1 cellular context compared by ENCODE assay signal in the genomic region with DNA sequence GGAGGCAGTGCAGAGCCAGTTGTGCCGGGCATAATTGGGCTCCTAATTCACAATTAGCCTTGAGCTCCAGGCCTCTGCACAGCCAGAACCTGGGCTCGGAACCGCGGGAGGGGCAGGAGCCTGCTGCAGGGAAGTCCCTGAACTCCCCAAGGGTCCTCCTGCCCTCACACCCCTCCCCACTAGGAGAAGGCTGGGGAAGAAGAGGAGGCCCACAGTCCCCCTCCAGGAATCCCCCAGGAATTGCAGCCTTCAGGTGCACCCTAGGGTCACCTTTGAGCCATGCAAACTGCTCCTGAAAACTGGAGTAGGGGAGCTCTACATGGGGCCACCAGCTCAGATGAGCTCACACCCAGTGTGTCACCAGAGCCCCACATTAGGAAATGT.
TF ChIP-seq lines count a peak whose summit lies in the region.

No MANE protein-coding gene starts in this region.

TF ChIP-seq in GM23338, 12 proteins besides CTCF, POLR2A, EP300 and RAD21 (continued from another document):
- TF ChIP-seq, protein P1, sequence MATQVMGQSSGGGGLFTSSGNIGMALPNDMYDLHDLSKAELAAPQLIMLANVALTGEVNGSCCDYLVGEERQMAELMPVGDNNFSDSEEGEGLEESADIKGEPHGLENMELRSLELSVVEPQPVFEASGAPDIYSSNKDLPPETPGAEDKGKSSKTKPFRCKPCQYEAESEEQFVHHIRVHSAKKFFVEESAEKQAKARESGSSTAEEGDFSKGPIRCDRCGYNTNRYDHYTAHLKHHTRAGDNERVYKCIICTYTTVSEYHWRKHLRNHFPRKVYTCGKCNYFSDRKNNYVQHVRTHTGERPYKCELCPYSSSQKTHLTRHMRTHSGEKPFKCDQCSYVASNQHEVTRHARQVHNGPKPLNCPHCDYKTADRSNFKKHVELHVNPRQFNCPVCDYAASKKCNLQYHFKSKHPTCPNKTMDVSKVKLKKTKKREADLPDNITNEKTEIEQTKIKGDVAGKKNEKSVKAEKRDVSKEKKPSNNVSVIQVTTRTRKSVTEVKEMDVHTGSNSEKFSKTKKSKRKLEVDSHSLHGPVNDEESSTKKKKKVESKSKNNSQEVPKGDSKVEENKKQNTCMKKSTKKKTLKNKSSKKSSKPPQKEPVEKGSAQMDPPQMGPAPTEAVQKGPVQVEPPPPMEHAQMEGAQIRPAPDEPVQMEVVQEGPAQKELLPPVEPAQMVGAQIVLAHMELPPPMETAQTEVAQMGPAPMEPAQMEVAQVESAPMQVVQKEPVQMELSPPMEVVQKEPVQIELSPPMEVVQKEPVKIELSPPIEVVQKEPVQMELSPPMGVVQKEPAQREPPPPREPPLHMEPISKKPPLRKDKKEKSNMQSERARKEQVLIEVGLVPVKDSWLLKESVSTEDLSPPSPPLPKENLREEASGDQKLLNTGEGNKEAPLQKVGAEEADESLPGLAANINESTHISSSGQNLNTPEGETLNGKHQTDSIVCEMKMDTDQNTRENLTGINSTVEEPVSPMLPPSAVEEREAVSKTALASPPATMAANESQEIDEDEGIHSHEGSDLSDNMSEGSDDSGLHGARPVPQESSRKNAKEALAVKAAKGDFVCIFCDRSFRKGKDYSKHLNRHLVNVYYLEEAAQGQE (IDR thresholded peaks at IDR 0.05; ENCODE audit: unreplicated experiment), result no peak
- TF ChIP-seq STAT1 (IDR thresholded peaks at IDR 0.05; ENCODE audit: unreplicated experiment), result no peak
- TF ChIP-seq, protein P2, sequence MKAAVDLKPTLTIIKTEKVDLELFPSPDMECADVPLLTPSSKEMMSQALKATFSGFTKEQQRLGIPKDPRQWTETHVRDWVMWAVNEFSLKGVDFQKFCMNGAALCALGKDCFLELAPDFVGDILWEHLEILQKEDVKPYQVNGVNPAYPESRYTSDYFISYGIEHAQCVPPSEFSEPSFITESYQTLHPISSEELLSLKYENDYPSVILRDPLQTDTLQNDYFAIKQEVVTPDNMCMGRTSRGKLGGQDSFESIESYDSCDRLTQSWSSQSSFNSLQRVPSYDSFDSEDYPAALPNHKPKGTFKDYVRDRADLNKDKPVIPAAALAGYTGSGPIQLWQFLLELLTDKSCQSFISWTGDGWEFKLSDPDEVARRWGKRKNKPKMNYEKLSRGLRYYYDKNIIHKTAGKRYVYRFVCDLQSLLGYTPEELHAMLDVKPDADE (IDR thresholded peaks at IDR 0.05), result no peak
- TF ChIP-seq EZH2 (IDR thresholded peaks at IDR 0.05; ENCODE audit: low read depth, unreplicated experiment), result no peak
- TF ChIP-seq EZH2phosphoT487 (IDR thresholded peaks at IDR 0.05; ENCODE audit: unreplicated experiment), result no peak
- no peak for TF ChIP-seq CREB1 (CRISPR knock-in tag; IDR thresholded peaks at IDR 0.05; ENCODE audit: low read depth)
- no peak for TF ChIP-seq POLR2AphosphoS5 (IDR thresholded peaks at IDR 0.05; ENCODE audit: low read depth)
- no peak for TF ChIP-seq ZNF331 (CRISPR knock-in tag; IDR thresholded peaks at IDR 0.05; ENCODE audit: low read depth)
- TF ChIP-seq JUNB (IDR thresholded peaks at IDR 0.05; ENCODE audit: unreplicated experiment), result no peak
- TF ChIP-seq ZNF114 (CRISPR knock-in tag; IDR thresholded peaks at IDR 0.05), result no peak
- TF ChIP-seq NANOG (IDR thresholded peaks at IDR 0.05; ENCODE audit: borderline replicate concordance), result no peak
